In genomic region chr6:34248198-34248726, GRCh38 we compare ENCODE assay signal across 1 cellular context.
TF ChIP-seq lines count a peak whose summit lies in the region.

No MANE protein-coding gene starts in this region.

TF ChIP-seq in endothelial cell of umbilical vein, 7 proteins besides CTCF, POLR2A, EP300 and RAD21:
- TF ChIP-seq POLR2AphosphoS5 (IDR thresholded peaks at IDR 0.05; ENCODE audit: insufficient read depth, low read depth, low read length), result peak; percentile 13
- TF ChIP-seq EZH2 (IDR thresholded peaks at IDR 0.05; ENCODE audit: borderline replicate concordance, low read depth, low read length, severe bottlenecking), result no peak
